In the genomic region with DNA sequence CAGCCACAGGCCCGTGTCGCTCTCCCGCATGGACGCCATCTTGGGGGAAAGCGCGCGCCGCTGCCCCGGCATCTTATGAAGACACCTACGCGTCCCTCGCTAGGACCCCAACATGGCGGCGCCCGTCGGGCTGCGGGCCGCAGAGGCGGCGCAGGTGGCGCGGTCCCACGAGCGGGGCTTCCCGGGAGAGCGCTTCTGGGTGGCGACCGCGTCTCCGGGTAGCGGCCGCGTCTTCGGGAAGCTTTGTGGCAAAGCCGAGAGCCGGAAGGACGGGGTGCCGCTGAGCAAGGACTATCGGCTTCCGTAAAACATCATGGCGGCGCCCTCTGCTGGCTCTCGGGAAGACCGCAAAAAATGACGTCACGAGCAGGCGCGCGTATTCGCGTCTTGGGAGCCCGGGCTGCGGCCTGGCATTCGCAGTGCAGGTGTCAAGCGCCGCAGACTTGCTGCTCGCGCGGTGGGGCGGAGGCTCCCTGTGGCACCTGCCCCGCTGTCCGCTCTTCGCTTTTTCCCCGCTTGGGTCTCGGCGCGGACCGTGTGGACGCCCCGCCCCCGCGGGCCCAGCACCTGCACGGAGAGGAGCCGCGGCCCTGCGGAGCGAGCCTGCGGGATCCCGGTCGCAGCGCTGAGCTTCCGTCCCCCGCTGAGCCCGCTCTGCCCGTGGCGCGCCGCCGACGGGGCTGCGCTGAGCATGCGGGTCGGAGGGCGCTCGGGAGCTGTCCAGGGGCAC, we compare ENCODE assay signal across 8 cellular contexts. TPM values are rescaled to one million over a fixed set of nuclear protein-coding genes. Genes with fewer than 3 reads are reported as not detected.
DNase-seq lines count a peak whose midpoint lies in the region; ATAC-seq and TF ChIP-seq lines count a peak whose summit lies in the region.

A gene (minus strand): TSS at position 54 of the 730 bp plus-strand sequence. CDS start 15 bp downstream, at position 39.

- H3K27me3 ChIP-seq in skeletal muscle tissue (ENCODE audit: control insufficient read depth in 3 of 3, insufficient read depth in 3 of 3, low read length in 3 of 3), result no peaks in the 10 kb centered on the region

- H3K9me3 ChIP-seq in iPS-18c (ENCODE audit: control insufficient read depth, insufficient read depth, low read length) (no peaks in the 10 kb centered on the region), skeletal muscle tissue (ENCODE audit: control insufficient read depth in 3 of 3, low read length in 3 of 3) (no peaks in the 10 kb centered on the region)

- CTCF ChIA-PET in AG04449 (lab: Yijun Ruan, JAX), result interaction anchor here (0.6 to 1.3 kb wide), 5 partner anchors 9 to 110 kb away, joined by 3 to 5 read pairs (median 3); no protein-coding TSS in a partner anchor

- peak within 1 kb of the TSS; percentile 98 for H3K27ac ChIP-seq in VCaP
- peak within 1 kb of the TSS; percentile 97 for H3K27ac ChIP-seq in skeletal muscle tissue (ENCODE audit: low read depth, low read length)

- peak within 1 kb of the TSS; percentile 100 for H3K4me3 ChIP-seq in AG04449 (ENCODE audit: low read depth, low read length)
- peak within 1 kb of the TSS; percentile 100 for H3K4me3 ChIP-seq in iPS-18c (ENCODE audit: insufficient read depth, low read depth, low read length)
- H3K4me3 ChIP-seq in skeletal muscle tissue (ENCODE audit: low read length in 3 of 3), result peak within 1 kb of the TSS; percentile 93 to 100 (median 100)

- POLR2A ChIA-PET in AG04449 (lab: Yijun Ruan, JAX), result interaction anchor here (0.9 kb wide), 1 partner anchor 248 kb away, joined by 3 read pairs; no protein-coding TSS in a partner anchor

- H3K9ac ChIP-seq in skeletal muscle tissue (ENCODE audit: low read depth in 1 of 3, low read length in 3 of 3), result peak within 1 kb of the TSS; percentile 95 to 99 (median 98)

- ATAC-seq in GM18870 (IDR thresholded peaks at IDR 0.05; ENCODE audit: unreplicated experiment), result peak; percentile 79
- ATAC-seq in HG03108 (IDR thresholded peaks at IDR 0.05; ENCODE audit: unreplicated experiment), result peak; percentile 80

- TF ChIP-seq CTCF in AG04449 (IDR thresholded peaks at IDR 0.05; ENCODE audit: insufficient read depth, low read length, missing control alignments), result peak; percentile 23
- no peak for TF ChIP-seq CTCF in VCaP (conservative IDR thresholded peaks at IDR 0.05)

- peak; percentile 29 for DNase-seq in AG04449 (ENCODE audit: low read depth, low spot score)
- DNase-seq in NCI-H2171 treated with DMSO at 0.1 percent for 48 hours (lab: John Stamatoyannopoulos, UW), result peak; percentile 81
- peak; percentile 95 to 98 for DNase-seq in T47D (ENCODE audit: low read depth in 1 of 2, low spot score in 1 of 2)

- H3K36me3 ChIP-seq in skeletal muscle tissue (ENCODE audit: control insufficient read depth in 3 of 3, insufficient read depth in 3 of 3, low read length in 3 of 3), result peaks cover 0 to 9% (median 7%) of the 10 kb centered on the region in 3 donors

- H3K4me1 ChIP-seq in skeletal muscle tissue (ENCODE audit: control insufficient read depth in 3 of 3, insufficient read depth in 3 of 3, low read length in 3 of 3), result peaks cover 11 to 24% (median 17%) of the 10 kb centered on the region in 3 donors

- in situ Hi-C loops in T47D (cut with HindIII; ENCODE audit: low pct_unique_long_range_greater_than_20kb, low sequenced_read_pairs), result no loop called here

RNA-seq across cellular contexts. Expression of the gene that starts here (rescaled TPM):
- 15.1 TPM for total RNA-seq in skeletal muscle tissue

Comparison
In these comparisons a context has a peak if more than half of its experiments do, and no peak if none do; other contexts are left out.
1. Peak in every context shown above with its lines: DNase-seq, ATAC-seq, H3K4me3 ChIP-seq and H3K27ac ChIP-seq.
2. DNase-seq: peak in every context shown above with its lines; median percentile 96 in T47D; 81 in NCI-H2171 treated with DMSO at 0.1 percent for 48 hours; 29 in AG04449.